Comparison of ENCODE assay signal across 8 cellular contexts in genomic region chr22:50628543-50629134, GRCh38. TPM values are rescaled to one million over a fixed set of nuclear protein-coding genes. Genes with fewer than 3 reads are reported as not detected.
DNase-seq lines count a peak whose midpoint lies in the region; ATAC-seq and TF ChIP-seq lines count a peak whose summit lies in the region.

No MANE protein-coding gene starts in this region.

- H3K79me1 ChIP-seq in trophoblast cell (ENCODE audit: low read length), result peaks cover 7% of the 10 kb centered on the region

- peak overlapping the region; percentile 26 for H3K18ac ChIP-seq in trophoblast cell (ENCODE audit: low read length)

- POLR2A ChIA-PET in OCI-LY7 (lab: Charles Lee), result no interaction called here

- H3K9me3 ChIP-seq in OCI-LY7 (ENCODE audit: low read length) (no peaks in the 10 kb centered on the region), trophoblast cell (ENCODE audit: insufficient read depth, low read depth, low read length) (peaks cover 3% of the 10 kb centered on the region)

- H3K27ac ChIP-seq in OCI-LY7 (ENCODE audit: low read depth, low read length, poor library complexity, severe bottlenecking) (no peak overlapping the region), trophoblast cell (ENCODE audit: low read depth, low read length) (no peak overlapping the region)

- peak overlapping the region; percentile 1 for H3K23ac ChIP-seq in trophoblast cell (ENCODE audit: low read length)

- H3K27me3 ChIP-seq in GM06990 (replicated peaks; ENCODE audit: control insufficient read depth, insufficient read depth, low read length) (no peaks in the 10 kb centered on the region), trophoblast cell (ENCODE audit: insufficient read depth, low read length) (no peaks in the 10 kb centered on the region)

- no peak for ATAC-seq in GM21619 (IDR thresholded peaks at IDR 0.05; ENCODE audit: unreplicated experiment)

- H3K4me1 ChIP-seq in OCI-LY7 (ENCODE audit: insufficient read depth, low read length, poor library complexity, severe bottlenecking) (peaks cover 5% of the 10 kb centered on the region), trophoblast cell (ENCODE audit: control insufficient read depth in 1 of 2, insufficient read depth in 2 of 2, low read length in 2 of 2) (peaks cover 12 to 13% of the 10 kb centered on the region in 2 experiments)

- H3K14ac ChIP-seq in trophoblast cell (ENCODE audit: low read length), result peak overlapping the region; percentile 14

- no peak overlapping the region for H2BK5ac ChIP-seq in trophoblast cell (ENCODE audit: low read depth, low read length, poor library complexity)

- no peaks in the 10 kb centered on the region for H4K20me1 ChIP-seq in OCI-LY7 (ENCODE audit: insufficient read depth, low read length)

- H3K9me2 ChIP-seq in OCI-LY7 (ENCODE audit: insufficient read depth, low read length), result no peaks in the 10 kb centered on the region

- CTCF ChIA-PET in OCI-LY7 (lab: Charles Lee; ENCODE audit: unreplicated experiment), result interaction anchor here (0.6 kb wide), 1 partner anchor 38 kb away, joined by 3 read pairs; no protein-coding TSS in a partner anchor

- H2BK120ac ChIP-seq in trophoblast cell (ENCODE audit: insufficient read depth, low read length, poor library complexity), result no peak overlapping the region

- peak overlapping the region; percentile 10 for H4K12ac ChIP-seq in trophoblast cell (ENCODE audit: low read depth, low read length)

- no TSS peak for BruUV-seq in OCI-LY7 (replicated peaks; lab: Mats Ljungman, UMichigan)

- H4K91ac ChIP-seq in trophoblast cell (ENCODE audit: low read depth, low read length), result no peak overlapping the region

- peak overlapping the region; percentile 77 for H3K4me2 ChIP-seq in OCI-LY7 (ENCODE audit: low read length)
- H3K4me2 ChIP-seq in trophoblast cell (ENCODE audit: low read length), result peak overlapping the region; percentile 57

- peak overlapping the region; percentile 23 for H4K8ac ChIP-seq in trophoblast cell (ENCODE audit: low read depth, low read length)

- WGBS in trophoblast cell (ENCODE audit: extremely low coverage, insufficient coverage, insufficient read length), result 100% methylated on average over 2 of the region's 16 CpGs

- H2BK12ac ChIP-seq in trophoblast cell (ENCODE audit: low read length), result peak overlapping the region; percentile 20

- TF ChIP-seq CTCF in GM06990 (IDR thresholded peaks at IDR 0.05; ENCODE audit: insufficient read depth, low read length, poor library complexity, severe bottlenecking) (no peak), OCI-LY7 (conservative IDR thresholded peaks at IDR 0.05; ENCODE audit: low read length) (no peak), epithelial cell of proximal tubule (conservative IDR thresholded peaks at IDR 0.05; ENCODE audit: low read depth, low read length) (no peak)

- no peak overlapping the region for H3K4ac ChIP-seq in trophoblast cell (ENCODE audit: low read depth, low read length)

- H3K79me2 ChIP-seq in OCI-LY7 (ENCODE audit: insufficient read depth, low read depth, low read length), result no peaks in the 10 kb centered on the region
- peaks cover 5% of the 10 kb centered on the region for H3K79me2 ChIP-seq in trophoblast cell (ENCODE audit: control insufficient read depth, insufficient read depth, low read length, poor library complexity)

- no peak overlapping the region for H3K9ac ChIP-seq in trophoblast cell (ENCODE audit: low read length)

- no peak for DNase-seq in GM06990 (ENCODE audit: extremely low read depth, insufficient read length)
- DNase-seq in OCI-LY7 (ENCODE audit: low spot score), result no peak
- DNase-seq in epithelial cell of proximal tubule (ENCODE audit: low read depth), result no peak
- DNase-seq in trophoblast cell, result no peak
- DNase-seq in H4 (ENCODE audit: low spot score), result no peak
- DNase-seq in HT-29 (ENCODE audit: low spot score), result no peak
- no peak for DNase-seq in RKO (ENCODE audit: low spot score)

- H3K4me3 ChIP-seq in GM06990 (replicated peaks; ENCODE audit: low read depth, low read length), result peak overlapping the region; percentile 92
- peak overlapping the region; percentile 93 for H3K4me3 ChIP-seq in OCI-LY7 (ENCODE audit: low read depth, low read length, poor library complexity, severe bottlenecking)
- peak overlapping the region; percentile 95 for H3K4me3 ChIP-seq in epithelial cell of proximal tubule (ENCODE audit: low read depth, low read length)
- H3K4me3 ChIP-seq in trophoblast cell (ENCODE audit: low read depth, low read length), result peak overlapping the region; percentile 64

- H2AFZ ChIP-seq in OCI-LY7 (ENCODE audit: low read length) (peak overlapping the region; percentile 79; the same call in 1 of the 2 replicates), trophoblast cell (ENCODE audit: insufficient read depth, low read length, poor library complexity) (peak overlapping the region; percentile 50)

- H3K36me3 ChIP-seq in GM06990 (ENCODE audit: control insufficient read depth, insufficient read depth, low read length) (peaks cover 7% of the 10 kb centered on the region), OCI-LY7 (ENCODE audit: insufficient read depth, low read length) (no peaks in the 10 kb centered on the region), trophoblast cell (ENCODE audit: control insufficient read depth in 1 of 2, insufficient read depth in 2 of 2, low read length in 2 of 2) (peaks cover 9 to 13% of the 10 kb centered on the region in 2 experiments)

- no peak overlapping the region for H2AK5ac ChIP-seq in trophoblast cell (ENCODE audit: low read length)

- intact Hi-C loops in OCI-LY7 (cut with micrococcal nuclease; ENCODE audit: unreplicated experiment), result loop anchor here (2.0 kb wide), 2 partner anchors 62 to 158 kb away; no protein-coding TSS in a partner anchor

RNA-seq across cellular contexts. Expression of gene ARSA, which starts 0.7 kb away (rescaled TPM):
- total RNA-seq in OCI-LY7 (2014; rRNA removed; shearing (Covaris generic)), result 20.1 and 31.6 TPM in 2 replicates
- total RNA-seq in OCI-LY7 (2022), result 34.4 and 34.8 TPM in 2 replicates
- total RNA-seq in epithelial cell of proximal tubule, result 25.5 and 58.5 TPM in 2 replicates
- polyA plus RNA-seq in trophoblast cell (2013), result 17.7 and 18.7 TPM in 2 replicates
- 8.4 and 9.3 TPM in 2 replicates for total RNA-seq in H4 (2014; rRNA removed; shearing (Covaris generic))
- total RNA-seq in HT-29 (2014; rRNA removed; shearing (Covaris generic)), result 11.4 and 16.6 TPM in 2 replicates

RNA-seq across cellular contexts. Expression of gene MAPK8IP2, which starts 28.0 kb away (rescaled TPM):
- 0.54 and 0.62 TPM in 2 replicates for total RNA-seq in OCI-LY7 (2014; rRNA removed; shearing (Covaris generic))
- total RNA-seq in OCI-LY7 (2022) (1.5 and 2.2 TPM in 2 replicates), epithelial cell of proximal tubule (0.23 and 0.43 TPM in 2 replicates)
- polyA plus RNA-seq in trophoblast cell (2013), result 0.58 and 0.66 TPM in 2 replicates
- total RNA-seq in H4 (2014; rRNA removed; shearing (Covaris generic)), result 0.29 and 0.41 TPM in 2 replicates
- not detected in 2 replicates for total RNA-seq in HT-29 (2014; rRNA removed; shearing (Covaris generic))

RNA-seq across cellular contexts. Expression of gene SHANK3, which starts 44.0 kb away (rescaled TPM):
- not detected in 2 replicates for total RNA-seq in OCI-LY7 (2014; rRNA removed; shearing (Covaris generic))
- total RNA-seq in OCI-LY7 (2022) (0.07 and 0.15 TPM in 2 replicates), epithelial cell of proximal tubule (1.4 and 3.6 TPM in 2 replicates)
- 1.3 and 1.4 TPM in 2 replicates for polyA plus RNA-seq in trophoblast cell (2013)
- 0.19 and 0.62 TPM in 2 replicates for total RNA-seq in H4 (2014; rRNA removed; shearing (Covaris generic))
- not detected in 2 replicates for total RNA-seq in HT-29 (2014; rRNA removed; shearing (Covaris generic))

RNA-seq across cellular contexts. Expression of gene CHKB, which starts 46.0 kb away (rescaled TPM):
- 83.8 and 85.8 TPM in 2 replicates for total RNA-seq in OCI-LY7 (2014; rRNA removed; shearing (Covaris generic))
- 100 and 110 TPM in 2 replicates for total RNA-seq in OCI-LY7 (2022)
- total RNA-seq in epithelial cell of proximal tubule, result 29.5 and 50.4 TPM in 2 replicates
- 40.3 and 43.1 TPM in 2 replicates for polyA plus RNA-seq in trophoblast cell (2013)
- 9.4 and 12.1 TPM in 2 replicates for total RNA-seq in H4 (2014; rRNA removed; shearing (Covaris generic))
- total RNA-seq in HT-29 (2014; rRNA removed; shearing (Covaris generic)), result 21.5 and 26.2 TPM in 2 replicates

RNA-seq across cellular contexts. Expression of gene CPT1B, which starts 50.4 kb away (rescaled TPM):
- total RNA-seq in OCI-LY7 (2014; rRNA removed; shearing (Covaris generic)), result 92.6 and 101 TPM in 2 replicates
- total RNA-seq in OCI-LY7 (2022), result 138 and 162 TPM in 2 replicates
- total RNA-seq in epithelial cell of proximal tubule, result 1.2 and 4.0 TPM in 2 replicates
- polyA plus RNA-seq in trophoblast cell (2013), result 18.3 and 19.4 TPM in 2 replicates
- 2.0 and 2.4 TPM in 2 replicates for total RNA-seq in H4 (2014; rRNA removed; shearing (Covaris generic))
- 1.5 and 2.5 TPM in 2 replicates for total RNA-seq in HT-29 (2014; rRNA removed; shearing (Covaris generic))
